In the genomic region with DNA sequence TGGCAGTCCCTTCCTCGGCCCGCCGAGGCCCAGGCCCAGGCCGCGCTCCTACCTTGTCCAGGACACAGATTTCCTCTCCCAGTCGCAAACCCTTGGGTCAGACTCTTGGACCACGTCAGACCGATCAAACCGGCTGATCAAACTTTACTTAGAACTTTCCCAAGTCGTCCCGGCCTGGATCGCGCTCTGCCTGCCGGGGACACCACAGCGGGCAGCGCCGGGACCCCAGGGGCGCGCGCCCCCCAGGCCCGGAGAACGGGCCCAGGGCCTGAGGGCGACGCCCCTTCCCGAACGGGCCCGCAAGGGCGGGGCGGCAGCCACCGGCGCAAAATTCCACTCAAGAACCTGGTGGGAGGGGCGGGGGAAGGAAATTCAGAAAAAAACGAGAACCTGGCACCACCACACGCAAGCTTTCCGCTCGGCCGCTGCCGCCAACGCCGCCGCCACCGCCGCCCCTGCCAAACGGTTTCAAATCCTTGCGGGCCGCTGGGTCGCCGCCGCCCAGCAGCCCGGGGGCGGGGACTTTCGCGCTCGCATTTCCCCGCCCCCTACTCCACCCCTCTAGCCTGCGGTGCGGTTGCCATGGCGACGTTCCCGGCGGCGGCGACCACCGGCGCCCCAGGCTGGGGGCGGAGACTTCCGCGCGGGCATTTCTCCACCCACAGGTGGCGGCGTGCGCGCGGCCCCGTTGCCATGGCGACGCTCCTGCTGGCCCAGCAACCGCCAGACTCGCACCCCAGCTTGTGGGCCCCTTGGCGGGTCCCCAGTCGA, we compare ENCODE assay signal across 7 cellular contexts. TPM values are rescaled to one million over a fixed set of nuclear protein-coding genes. Genes with fewer than 3 reads are reported as not detected.
A peak's percentile ranks its signal among the peaks of the same experiment; 100 is the strongest.
DNase-seq lines count a peak whose midpoint lies in the region; ATAC-seq and TF ChIP-seq lines count a peak whose summit lies in the region.

A gene (minus strand): TSS at position 527 of the 771 bp plus-strand sequence.

- H3K27ac ChIP-seq in dorsolateral prefrontal cortex = peak within 1 kb of the TSS in 50 of 59 donors; percentile 16 to 86 (median 59)
- peak within 1 kb of the TSS; percentile 30 to 60 (median 40) for H3K27ac ChIP-seq in right lobe of liver

- TF ChIP-seq POLR2A in right lobe of liver (IDR thresholded peaks at IDR 0.05) = peak; percentile 31

- peak in 11 of 56 donors; percentile 11 to 26 (median 14) for TF ChIP-seq CTCF in dorsolateral prefrontal cortex (IDR thresholded peaks at IDR 0.05 in 54 of 56, conservative IDR thresholded peaks at IDR 0.05 in 2 of 56; ENCODE audit: low read depth in 1 of 56, partially characterized antibody in 56 of 56)
- no peak for TF ChIP-seq CTCF in right lobe of liver (IDR thresholded peaks at IDR 0.05)

- WGBS in right lobe of liver (ENCODE audit: insufficient coverage, low coverage, low lambda C conversion rate, missing lambda C conversion rate) = 0% methylated on average over 10 of the region's 81 CpGs

- DNase-seq in NCI-H510A treated with DMSO at 0.1 percent for 48 hours (lab: John Stamatoyannopoulos, UW) (peak; percentile 82), dorsolateral prefrontal cortex (peak in 9 of 10 donors; percentile 29 to 75 (median 50)), right lobe of liver (peak; percentile 78 to 83 (median 82))
- peak; percentile 83 to 84 for DNase-seq in activated CD4-positive, alpha-beta T cell treated with anti-CD3 and anti-CD28 coated beads, Interleukin-2, amount 50 U/mL, for 48 hours
- peak; percentile 83 for DNase-seq in stimulated activated CD4-positive, alpha-beta T cell treated with anti-CD3 and anti-CD28 coated beads, Interleukin-4, amount 100 ng/mL, for 24 hours

- ATAC-seq in GM18511 (IDR thresholded peaks at IDR 0.05; ENCODE audit: unreplicated experiment) = peak; percentile 73
- ATAC-seq in HG03280 (IDR thresholded peaks at IDR 0.05; ENCODE audit: unreplicated experiment) = peak; percentile 80
- ATAC-seq in right lobe of liver = peak; percentile 87 to 91 (median 90)

- H3K4me1 ChIP-seq in right lobe of liver = peaks cover 0 to 11% (median 0%) of the 10 kb centered on the region in 4 donors

- no peaks in the 10 kb centered on the region for H3K9me3 ChIP-seq in right lobe of liver

- H3K36me3 ChIP-seq in right lobe of liver = no peaks in the 10 kb centered on the region

- H3K4me3 ChIP-seq in dorsolateral prefrontal cortex (peak within 1 kb of the TSS; percentile 47 to 86 (median 77)), right lobe of liver (peak within 1 kb of the TSS; percentile 75 to 84 (median 82))

- H3K27me3 ChIP-seq in dorsolateral prefrontal cortex (no peaks in the 10 kb centered on the region), right lobe of liver (no peaks in the 10 kb centered on the region)

- intact Hi-C loops in dorsolateral prefrontal cortex (cut with DNase I) = no loop called here
- intact Hi-C loops in right lobe of liver (cut with DNase I) = no loop called here

RNA-seq across cellular contexts. Expression of the gene that starts here (rescaled TPM):
- total RNA-seq in dorsolateral prefrontal cortex (10 to 100 TPM; 16.4 to 52.9 (median 30.2) TPM), right lobe of liver (1 to 10 TPM; 2.2 to 4.6 (median 3.9) TPM)

Comparison
In these comparisons a context has a peak if more than half of its experiments do, and no peak if none do; other contexts are left out.
1. Peak in every context shown above with its lines: DNase-seq, ATAC-seq, H3K4me3 ChIP-seq and H3K27ac ChIP-seq.